Comparison of ENCODE assay signal across 9 cellular contexts in the genomic region with DNA sequence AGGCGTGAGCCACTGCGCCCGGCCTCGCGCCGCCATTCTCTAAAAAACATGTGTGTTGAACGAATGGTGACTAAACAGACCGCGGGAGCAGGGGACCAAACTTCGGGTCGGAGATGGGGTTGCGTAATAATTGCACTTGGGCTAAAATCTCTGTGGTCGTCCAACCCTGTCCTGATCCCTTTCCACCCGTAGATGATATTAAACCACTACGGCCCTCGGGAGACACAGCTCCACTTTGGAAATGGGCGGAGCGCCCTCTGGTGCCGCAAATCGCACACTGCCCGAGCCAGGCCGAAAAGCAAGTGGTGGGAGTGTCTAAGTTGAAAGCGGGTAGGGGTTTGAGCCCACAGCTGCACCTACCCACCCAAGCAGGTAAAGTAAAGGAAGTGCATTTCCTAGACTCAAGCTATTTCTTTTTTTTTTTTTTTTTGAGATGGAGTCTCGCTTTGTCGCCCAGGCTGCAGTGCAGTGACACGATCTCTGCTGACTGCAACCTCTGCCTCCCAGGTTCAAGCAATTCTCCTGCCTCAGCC. TPM values are rescaled to one million over a fixed set of nuclear protein-coding genes. Genes with fewer than 3 reads are reported as not detected.
DNase-seq lines count a peak whose midpoint lies in the region; ATAC-seq and TF ChIP-seq lines count a peak whose summit lies in the region.
"Had no signal": no experiment of that assay in that cellular context is flagged by ENCODE, and none has a peak within 500 bp of the region (broad histone marks: within the 10 kb centered on the region; RNA-seq: fewer than 3 reads in every experiment).

No MANE protein-coding gene starts in this region.

- H3K27me3 ChIP-seq in lower lobe of right lung (ENCODE audit: low read depth), result no peaks in the 10 kb centered on the region
- H3K27me3 ChIP-seq: BLaER1 had no signal

- DNase-seq in NCI-H1436 (lab: John Stamatoyannopoulos, UW), result peak; percentile 84
- DNase-seq in NCI-H1436 treated with DMSO at 0.1 percent for 48 hours (lab: John Stamatoyannopoulos, UW), result no peak
- peak; percentile 65 for DNase-seq in NCI-H460 (ENCODE audit: extremely low read depth, low read depth)
- DNase-seq in activated CD4-positive, alpha-beta T cell treated with anti-CD3 and anti-CD28 coated beads, Interleukin-2, amount 10 ng/mL, durations not matched to agents 7 days and 5 days, result peak; percentile 84
- peak; percentile 74 for DNase-seq in choroid plexus epithelial cell (ENCODE audit: low read depth)
- peak; percentile 90 for DNase-seq in lower lobe of right lung
- DNase-seq in stimulated activated CD4-positive, alpha-beta T cell treated with anti-CD3 and anti-CD28 coated beads, TNF-alpha, amount 100 ng/mL, for 48 hours (ENCODE audit: low read depth in 3 of 3), result peak; percentile 66 to 75 (median 72)
- DNase-seq in kidney glomerular epithelial cell (lab: John Stamatoyannopoulos, UW), result no peak

- POLR2A ChIA-PET in activated CD4-positive, alpha-beta T cell treated with anti-CD3 and anti-CD28 coated beads, Interleukin-2, amount 10 ng/mL, durations not matched to agents 7 days and 5 days (lab: Charles Lee), result interaction anchor here (0.6 kb wide), 2 partner anchors 18 to 711 kb away, joined by 3 to 4 read pairs; a partner anchor contains a TSS

- ATAC-seq in lower lobe of right lung, result peak; percentile 78 to 81

- TF ChIP-seq CTCF in choroid plexus epithelial cell (conservative IDR thresholded peaks at IDR 0.05; ENCODE audit: low read depth, low read length) (peak; percentile 89), lower lobe of right lung (IDR thresholded peaks at IDR 0.05) (peak; percentile 88)

- CTCF ChIA-PET in activated CD4-positive, alpha-beta T cell treated with anti-CD3 and anti-CD28 coated beads, Interleukin-2, amount 10 ng/mL, durations not matched to agents 7 days and 5 days (lab: Charles Lee), result interaction anchor here (0.6 to 14.5 kb wide), 33 partner anchors 7 to 386 kb away, joined by 3 to 357 read pairs (median 5); a partner anchor contains a TSS

- no peaks in the 10 kb centered on the region for H3K9me3 Mint-ChIP-seq in activated CD4-positive, alpha-beta T cell treated with anti-CD3 and anti-CD28 coated beads, Interleukin-2, amount 10 ng/mL, durations not matched to agents 7 days and 5 days

- no peaks in the 10 kb centered on the region for H3K27me3 Mint-ChIP-seq in activated CD4-positive, alpha-beta T cell treated with anti-CD3 and anti-CD28 coated beads, Interleukin-2, amount 10 ng/mL, durations not matched to agents 7 days and 5 days

- H3K36me3 Mint-ChIP-seq in activated CD4-positive, alpha-beta T cell treated with anti-CD3 and anti-CD28 coated beads, Interleukin-2, amount 10 ng/mL, durations not matched to agents 7 days and 5 days (ENCODE audit: low read depth), result no peaks in the 10 kb centered on the region

- peaks cover 34% of the 10 kb centered on the region for H3K36me3 ChIP-seq in lower lobe of right lung
- H3K36me3 ChIP-seq: BLaER1 had no signal

- H3K27ac Mint-ChIP-seq in activated CD4-positive, alpha-beta T cell treated with anti-CD3 and anti-CD28 coated beads, Interleukin-2, amount 10 ng/mL, durations not matched to agents 7 days and 5 days, result no peak overlapping the region

- peaks cover 85% of the 10 kb centered on the region for H3K4me1 ChIP-seq in lower lobe of right lung

- H3K27ac ChIP-seq in lower lobe of right lung, result peak overlapping the region; percentile 61
- H3K27ac ChIP-seq: BLaER1 had no signal

- peaks cover 23% of the 10 kb centered on the region for H3K4me1 Mint-ChIP-seq in activated CD4-positive, alpha-beta T cell treated with anti-CD3 and anti-CD28 coated beads, Interleukin-2, amount 10 ng/mL, durations not matched to agents 7 days and 5 days

- H3K4me3 ChIP-seq in choroid plexus epithelial cell (ENCODE audit: low read depth, low read length), result no peak overlapping the region
- H3K4me3 ChIP-seq in lower lobe of right lung, result peak overlapping the region; percentile 29
- H3K4me3 ChIP-seq: BLaER1 had no signal

- no peak overlapping the region for H3K4me3 Mint-ChIP-seq in activated CD4-positive, alpha-beta T cell treated with anti-CD3 and anti-CD28 coated beads, Interleukin-2, amount 10 ng/mL, durations not matched to agents 7 days and 5 days

- no peaks in the 10 kb centered on the region for H3K9me3 ChIP-seq in lower lobe of right lung
- H3K9me3 ChIP-seq: BLaER1 had no signal

- intact Hi-C loops in lower lobe of right lung (cut with DNase I), result loop anchor here (5.0 kb wide), 1 partner anchor 84 kb away; no protein-coding TSS in a partner anchor

RNA-seq across cellular contexts. Expression of a gene that starts 17.0 kb away (rescaled TPM):
- 64.0 and 70.4 TPM in 2 replicates for total RNA-seq in NCI-H460 (2014; rRNA removed; shearing (Covaris generic))
- polyA plus RNA-seq in NCI-H460 (2014; cell fraction: nucleus; rRNA removed), result 33.0 and 43.0 TPM in 2 replicates
- total RNA-seq in activated CD4-positive, alpha-beta T cell treated with anti-CD3 and anti-CD28 coated beads, Interleukin-2, amount 10 ng/mL, durations not matched to agents 7 days and 5 days, result 1 to 10 TPM; 1.5 to 1.6 TPM
- 269 TPM for total RNA-seq in lower lobe of right lung

RNA-seq across cellular contexts. Expression of a gene that starts 17.8 kb away (rescaled TPM):
- total RNA-seq in NCI-H460 (2014; rRNA removed; shearing (Covaris generic)), result 34.4 and 34.6 TPM in 2 replicates
- polyA plus RNA-seq in NCI-H460 (2014; cell fraction: nucleus; rRNA removed), result 15.7 and 21.1 TPM in 2 replicates
- 100 to 1,000 TPM; 114 to 121 TPM for total RNA-seq in activated CD4-positive, alpha-beta T cell treated with anti-CD3 and anti-CD28 coated beads, Interleukin-2, amount 10 ng/mL, durations not matched to agents 7 days and 5 days
- 278 TPM for total RNA-seq in lower lobe of right lung

RNA-seq across cellular contexts. Expression of a gene that starts 52.6 kb away (rescaled TPM):
- total RNA-seq in NCI-H460 (2014; rRNA removed; shearing (Covaris generic)), result 19.5 and 25.7 TPM in 2 replicates
- 38.0 and 47.1 TPM in 2 replicates for polyA plus RNA-seq in NCI-H460 (2014; cell fraction: nucleus; rRNA removed)
- total RNA-seq in activated CD4-positive, alpha-beta T cell treated with anti-CD3 and anti-CD28 coated beads, Interleukin-2, amount 10 ng/mL, durations not matched to agents 7 days and 5 days, result 1 to 10 TPM; 4.9 to 8.9 TPM
- 107 TPM for total RNA-seq in lower lobe of right lung

Comparison
In these comparisons a context has a peak if more than half of its experiments do, and no peak if none do; other contexts are left out.
1. DNase-seq: peak in NCI-H1436 (single experiment), NCI-H460 (single experiment), activated CD4-positive, alpha-beta T cell treated with anti-CD3 and anti-CD28 coated beads, Interleukin-2, amount 10 ng/mL, durations not matched to agents 7 days and 5 days (single experiment), choroid plexus epithelial cell (single experiment), lower lobe of right lung (single experiment) and stimulated activated CD4-positive, alpha-beta T cell treated with anti-CD3 and anti-CD28 coated beads, TNF-alpha, amount 100 ng/mL, for 48 hours (3 of 3); none in NCI-H1436 treated with DMSO at 0.1 percent for 48 hours (single experiment) and kidney glomerular epithelial cell (single experiment).
2. RNA of a gene that starts 17.0 kb away (total RNA-seq): 269 TPM in lower lobe of right lung (single experiment) and 64.0 to 70.4 TPM in NCI-H460; 1.5 to 1.6 TPM in activated CD4-positive, alpha-beta T cell treated with anti-CD3 and anti-CD28 coated beads, Interleukin-2, amount 10 ng/mL, durations not matched to agents 7 days and 5 days; every median in the first group is over 10 times any median in the second.